Comparison of ENCODE assay signal across 8 cellular contexts in the genomic region with DNA sequence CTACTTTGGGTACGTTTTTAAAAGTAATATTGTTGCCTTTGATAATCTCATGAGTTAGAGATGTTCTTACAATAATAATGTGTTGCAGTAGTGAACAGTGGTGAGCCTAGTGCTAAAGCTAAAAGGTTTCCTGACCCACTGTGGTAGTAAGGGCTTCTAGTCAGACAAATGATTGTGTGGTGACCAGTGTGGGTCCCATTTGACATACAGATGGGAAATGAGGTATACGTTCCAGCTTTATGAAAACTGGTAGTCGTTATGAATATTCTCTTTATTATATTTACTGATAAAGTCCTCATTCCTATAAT. TPM values are rescaled to one million over a fixed set of nuclear protein-coding genes. Genes with fewer than 3 reads are reported as not detected.
DNase-seq lines count a peak whose midpoint lies in the region; TF ChIP-seq lines count a peak whose summit lies in the region.

No MANE protein-coding gene starts in this region.

- H3K4me1 ChIP-seq in Peyer's patch (peaks cover 0 to 7% (median 1%) of the 10 kb centered on the region in 4 donors), sigmoid colon (peaks cover 5 to 34% (median 19%) of the 10 kb centered on the region in 4 donors)

- H3K36me3 ChIP-seq in Peyer's patch = no peaks in the 10 kb centered on the region
- no peaks in the 10 kb centered on the region for H3K36me3 ChIP-seq in sigmoid colon

- TF ChIP-seq POLR2A in Peyer's patch (IDR thresholded peaks at IDR 0.05) = no peak
- TF ChIP-seq POLR2A in sigmoid colon (IDR thresholded peaks at IDR 0.05) = no peak

- H3K9me3 ChIP-seq in Peyer's patch (no peaks in the 10 kb centered on the region), sigmoid colon (no peaks in the 10 kb centered on the region)

- intact Hi-C loops in sigmoid colon (cut with DNase I) = loop anchor here (5.0 to 10.0 kb wide), 9 partner anchors 577 to 1907 kb away; a partner anchor contains a TSS

- H3K4me3 ChIP-seq in Peyer's patch (peak overlapping the region; percentile 76 to 93 (median 88)), sigmoid colon (peak overlapping the region; percentile 84 to 97 (median 94))

- H3K27ac ChIP-seq in Peyer's patch (peak overlapping the region; percentile 99 to 100 (median 100)), epithelial cell of prostate (peak overlapping the region; percentile 99), sigmoid colon (peak overlapping the region; percentile 98 to 100 (median 100))

- DNase-seq in DMS 273 (lab: John Stamatoyannopoulos, UW; ENCODE audit: unreplicated experiment) (peak; percentile 41), DMS 273 treated with DMSO at 0.1 percent for 48 hours (lab: John Stamatoyannopoulos, UW) (no peak), Peyer's patch (no peak), epithelial cell of prostate (ENCODE audit: low read depth, low spot score) (no peak), sigmoid colon (no peak), NCI-H2081 treated with DMSO at 0.1 percent for 48 hours (lab: John Stamatoyannopoulos, UW) (no peak), medulla oblongata (ENCODE audit: extremely low spot score) (no peak), ecto neural progenitor cell (ENCODE audit: low spot score) (no peak)

- WGBS in sigmoid colon, 2 donors = 7 to 26% methylated on average over 3 of the region's 3 CpGs

- no peak for TF ChIP-seq EP300 in sigmoid colon (IDR thresholded peaks at IDR 0.05)

- H3K27me3 ChIP-seq in Peyer's patch (no peaks in the 10 kb centered on the region), sigmoid colon (no peaks in the 10 kb centered on the region)

- TF ChIP-seq CTCF in Peyer's patch (IDR thresholded peaks at IDR 0.05) (no peak), sigmoid colon (IDR thresholded peaks at IDR 0.05) (no peak)

RNA-seq across cellular contexts. Expression of a gene that starts 1.8 kb away (rescaled TPM):
- total RNA-seq in Peyer's patch (10 to 100 TPM in 2 of 4 donors, 1 to 10 TPM in 2; 3.9 to 31.4 (median 9.5) TPM), sigmoid colon (10 to 100 TPM in 2 of 4 donors, 1 to 10 TPM in 2; 6.4 to 15.0 (median 9.6) TPM)
- polyA plus RNA-seq in sigmoid colon = 1 to 10 TPM in 2 of 3 donors, under 1 TPM in 1; 0.69 to 2.8 (median 1.2) TPM
